In genomic region chr7:76396039-76396732, GRCh38 we compare ENCODE assay signal across 12 cellular contexts. TPM values are rescaled to one million over a fixed set of nuclear protein-coding genes. Genes with fewer than 3 reads are reported as not detected.
DNase-seq lines count a peak whose midpoint lies in the region; ATAC-seq and TF ChIP-seq lines count a peak whose summit lies in the region.
"Had no signal": no experiment of that assay in that cellular context is flagged by ENCODE, and none has a peak within 500 bp of the region (broad histone marks: within the 10 kb centered on the region; RNA-seq: fewer than 3 reads in every experiment).

No MANE protein-coding gene starts in this region.

- DNase-seq in CD4-positive, alpha-beta T cell = no peak
- DNase-seq in HEK293T (ENCODE audit: extremely low spot score) (no peak), Panc1 (ENCODE audit: low read depth, low spot score) (no peak), iPS-NIHi7 (ENCODE audit: extremely low spot score) (peak; percentile 49), GM10248 (ENCODE audit: extremely low spot score) (no peak)
- DNase-seq in stimulated activated naive CD8-positive, alpha-beta T cell treated with anti-CD3 and anti-CD28 coated beads, Interleukin-15, amount 100 ng/mL, for 72 hours = no peak
- DNase-seq: activated CD4-positive, CD25-positive, alpha-beta regulatory T cell treated with anti-CD3 and anti-CD28 coated beads, Interleukin-2, amount 50 U/mL, for 72 hours; NCI-H1436 had no signal

- intact Hi-C loops in CD4-positive, alpha-beta T cell (cut with DNase I, micrococcal nuclease) = loop anchor here in 1 of 2 experiments (5.0 to 10.0 kb wide), 3 partner anchors 399 to 1139 kb away; partner anchors contain the start of genes POR and PTPN12
- intact Hi-C loops in Panc1 (cut with micrococcal nuclease; ENCODE audit: unreplicated experiment) = no loop called here

- no peaks in the 10 kb centered on the region for H3K9me3 ChIP-seq in CD4-positive, alpha-beta T cell (ENCODE audit: control insufficient read depth, low read length)
- no peaks in the 10 kb centered on the region for H3K9me3 ChIP-seq in Panc1 (ENCODE audit: control insufficient read depth, insufficient read depth, low read depth, low read length)

- H3K27me3 Mint-ChIP-seq in CD4-positive, alpha-beta T cell = no peaks in the 10 kb centered on the region
- H3K27me3 Mint-ChIP-seq in stimulated activated naive CD8-positive, alpha-beta T cell treated with anti-CD3 and anti-CD28 coated beads, Interleukin-15, amount 100 ng/mL, for 72 hours = no peaks in the 10 kb centered on the region

- peak overlapping the region; percentile 11 for H3K4me3 Mint-ChIP-seq in CD4-positive, alpha-beta T cell
- H3K4me3 Mint-ChIP-seq in stimulated activated naive CD8-positive, alpha-beta T cell treated with anti-CD3 and anti-CD28 coated beads, Interleukin-15, amount 100 ng/mL, for 72 hours = peak overlapping the region in 1 of 2 donors; percentile 89

- in situ Hi-C loops in Panc1 (cut with HindIII; ENCODE audit: low pct_unique_long_range_greater_than_20kb, low sequenced_read_pairs) = no loop called here

- ATAC-seq in CD4-positive, alpha-beta T cell (ENCODE audit: poor library complexity) = no peak
- ATAC-seq in Panc1 (no peak), HG02678 (IDR thresholded peaks at IDR 0.05; ENCODE audit: unreplicated experiment) (no peak), HG02981 (IDR thresholded peaks at IDR 0.05; ENCODE audit: unreplicated experiment) (no peak)
- ATAC-seq in stimulated activated naive CD8-positive, alpha-beta T cell treated with anti-CD3 and anti-CD28 coated beads, Interleukin-15, amount 100 ng/mL, for 72 hours = no peak

- no TSS peak for BruUV-seq in Panc1 (replicated peaks; lab: Mats Ljungman, UMichigan)

- no peaks in the 10 kb centered on the region for H3K9me3 Mint-ChIP-seq in CD4-positive, alpha-beta T cell
- no peaks in the 10 kb centered on the region for H3K9me3 Mint-ChIP-seq in stimulated activated naive CD8-positive, alpha-beta T cell treated with anti-CD3 and anti-CD28 coated beads, Interleukin-15, amount 100 ng/mL, for 72 hours

- no peaks in the 10 kb centered on the region for H3K27me3 ChIP-seq in CD4-positive, alpha-beta T cell (ENCODE audit: control insufficient read depth, insufficient read depth, low read length)
- H3K27me3 ChIP-seq in Panc1 (ENCODE audit: control insufficient read depth, insufficient read depth, low read length) = no peaks in the 10 kb centered on the region
- H3K27me3 ChIP-seq: SJSA1 had no signal

- H3K36me3 Mint-ChIP-seq in CD4-positive, alpha-beta T cell (ENCODE audit: low read depth) = no peaks in the 10 kb centered on the region

- H3K27ac ChIP-seq in CD4-positive, alpha-beta T cell (ENCODE audit: low read depth, low read length) = no peak overlapping the region
- peak overlapping the region; percentile 52; the same call in 1 of the 2 replicates for H3K27ac ChIP-seq in Panc1 (ENCODE audit: low read length)
- H3K27ac ChIP-seq: SJSA1 had no signal

- CTCF ChIA-PET in CD4-positive, alpha-beta T cell (lab: Charles Lee) = no interaction called here
- CTCF ChIA-PET in HEK293T (lab: Yijun Ruan, JAX) (no interaction called here), Panc1 (lab: Charles Lee) (no interaction called here), GM10248 (lab: Yijun Ruan, JAX) (interaction anchor here (1.0 kb wide), 1 partner anchor 82 kb away, joined by 4 read pairs; no protein-coding TSS in a partner anchor)

- no peak overlapping the region for H3K4me3 ChIP-seq in Panc1 (ENCODE audit: low read depth in 2 of 2, low read length in 2 of 2)
- H3K4me3 ChIP-seq: SJSA1 had no signal

- peaks cover 22% of the 10 kb centered on the region for H3K4me1 Mint-ChIP-seq in CD4-positive, alpha-beta T cell (ENCODE audit: low read depth)
- H3K4me1 Mint-ChIP-seq in stimulated activated naive CD8-positive, alpha-beta T cell treated with anti-CD3 and anti-CD28 coated beads, Interleukin-15, amount 100 ng/mL, for 72 hours = peaks cover 41% of the 10 kb centered on the region

- no peak for TF ChIP-seq CTCF in CD4-positive, alpha-beta T cell (IDR thresholded peaks at IDR 0.05)
- TF ChIP-seq CTCF in Panc1 (IDR thresholded peaks at IDR 0.05) (no peak), GM10248 (IDR thresholded peaks at IDR 0.05; ENCODE audit: control extremely low read depth, extremely low read depth, low read depth, missing control alignments) (no peak)

- POLR2A ChIA-PET in CD4-positive, alpha-beta T cell (lab: Charles Lee) = no interaction called here
- POLR2A ChIA-PET in HEK293T (lab: Yijun Ruan, JAX) = interaction anchor here (0.6 kb wide), 1 partner anchor 37 kb away, joined by 4 read pairs; the partner anchor contains the start of gene YWHAG
- POLR2A ChIA-PET in Panc1 (lab: Charles Lee) = no interaction called here
- POLR2A ChIA-PET in GM10248 (lab: Yijun Ruan, JAX) = no interaction called here

- no peaks in the 10 kb centered on the region for H3K36me3 ChIP-seq in Panc1 (ENCODE audit: control insufficient read depth, insufficient read depth, low read length)
- H3K36me3 ChIP-seq: SJSA1 had no signal

- no peak overlapping the region for H3K27ac Mint-ChIP-seq in CD4-positive, alpha-beta T cell
- no peak overlapping the region for H3K27ac Mint-ChIP-seq in stimulated activated naive CD8-positive, alpha-beta T cell treated with anti-CD3 and anti-CD28 coated beads, Interleukin-15, amount 100 ng/mL, for 72 hours

- peaks cover 5% of the 10 kb centered on the region; the same call in 1 of the 2 replicates for H3K4me1 ChIP-seq in Panc1 (ENCODE audit: control insufficient read depth, insufficient read depth, low read length)

TF ChIP-seq in HEK293T, 16 proteins besides CTCF, POLR2A, EP300 and RAD21:
- TF ChIP-seq ZNF384 (IDR thresholded peaks at IDR 0.05) = no peak
- TF ChIP-seq FOXA1 (IDR thresholded peaks at IDR 0.05) = no peak
- peak; percentile 59; the same call in 1 of the 2 replicates for TF ChIP-seq PKNOX1 (IDR thresholded peaks at IDR 0.05)
- no peak for TF ChIP-seq SUZ12 (IDR thresholded peaks at IDR 0.05)
- no peak for TF ChIP-seq HDGF (IDR thresholded peaks at IDR 0.05; ENCODE audit: borderline replicate concordance)
- no peak for TF ChIP-seq ARNT (IDR thresholded peaks at IDR 0.05)
- TF ChIP-seq LEF1 (IDR thresholded peaks at IDR 0.05; ENCODE audit: borderline replicate concordance) = no peak
- TF ChIP-seq L3MBTL2 (conservative IDR thresholded peaks at IDR 0.05) = no peak
- TF ChIP-seq SP1 (IDR thresholded peaks at IDR 0.05) = no peak

RNA-seq across cellular contexts. Expression of gene SSC4D, which starts 13.3 kb away (rescaled TPM):
- total RNA-seq in CD4-positive, alpha-beta T cell = not detected
- total RNA-seq in Panc1 (2021; ENCODE audit: unreplicated experiment) = 1.6 TPM
- polyA plus RNA-seq in Panc1 (2012; ENCODE audit: insufficient read length) = 2.3 TPM

RNA-seq across cellular contexts. Expression of gene ZP3, which starts 28.6 kb away (rescaled TPM):
- 1 to 10 TPM; 3.2 to 7.0 TPM for total RNA-seq in CD4-positive, alpha-beta T cell
- total RNA-seq in Panc1 (2021; ENCODE audit: unreplicated experiment) = 23.3 TPM
- 50.3 TPM for polyA plus RNA-seq in Panc1 (2012; ENCODE audit: insufficient read length)
- total RNA-seq: cardiac septum had no signal

RNA-seq across cellular contexts. Expression of gene YWHAG, which starts 37.4 kb away (rescaled TPM):
- total RNA-seq in CD4-positive, alpha-beta T cell = 10 to 100 TPM; 23.4 to 24.3 TPM
- total RNA-seq in Panc1 (2021; ENCODE audit: unreplicated experiment) = 210 TPM
- 172 TPM for polyA plus RNA-seq in Panc1 (2012; ENCODE audit: insufficient read length)
